ENCODE assay signal across 11 cellular contexts in genomic region chr3:31196881-31197364, GRCh38.
DNase-seq lines count a peak whose midpoint lies in the region; ATAC-seq, FAIRE-seq and TF ChIP-seq lines count a peak whose summit lies in the region.
"Had no signal": no experiment of that assay in that cellular context is flagged by ENCODE, and none has a peak within 500 bp of the region (broad histone marks: within the 10 kb centered on the region; RNA-seq: fewer than 3 reads in every experiment).

No MANE protein-coding gene starts in this region.

- H3K4me3 ChIP-seq in lower leg skin (ENCODE audit: low read depth, poor library complexity, severe bottlenecking) = no peak overlapping the region

- no peak for FAIRE-seq in D721Med (lab: Jason Lieb, UNC)
- FAIRE-seq: A204.1 had no signal

- intact Hi-C loops in Right ventricle myocardium inferior (cut with DNase I) (no loop called here), cardiac septum (cut with DNase I) (no loop called here), lower leg skin (cut with DNase I; ENCODE audit: low total_unique reads) (no loop called here)

- 28% methylated on average over 7 of the region's 7 CpGs for WGBS in lower leg skin, 2 donors

- TF ChIP-seq POLR2A in lower leg skin (IDR thresholded peaks at IDR 0.05) = no peak

- peak overlapping the region; percentile 42 for H3K27ac ChIP-seq in epithelial cell of prostate

- ATAC-seq in Right ventricle myocardium inferior = peak; percentile 76
- ATAC-seq in GM21717 (IDR thresholded peaks at IDR 0.05; ENCODE audit: unreplicated experiment) = no peak

- DNase-seq in Right ventricle myocardium inferior (ENCODE audit: missing footprints) = peak; percentile 77
- DNase-seq in cardiac septum (ENCODE audit: low spot score) = no peak
- peak; percentile 80 for DNase-seq in epithelial cell of prostate (ENCODE audit: low read depth, low spot score)
- DNase-seq in lower leg skin (ENCODE audit: low spot score in 2 of 2) = peak; percentile 78 to 88
- no peak for DNase-seq in KG1 (lab: John Stamatoyannopoulos, UW)
- no peak for DNase-seq in D721Med (ENCODE audit: insufficient read length, low spot score)
- DNase-seq in islet precursor cell = no peak
- DNase-seq: activated gamma-delta T cell treated with Interleukin-2 at 50 U/mL for 16 hours, nephron progenitor cell had no signal

- TF ChIP-seq CTCF in lower leg skin (IDR thresholded peaks at IDR 0.05) (no peak), D721Med (IDR thresholded peaks at IDR 0.05; ENCODE audit: insufficient read depth, missing control alignments) (no peak)

Comparison
In these comparisons a context has a peak if more than half of its experiments do, and no peak if none do; other contexts are left out.
1. DNase-seq: peak in Right ventricle myocardium inferior (single experiment), epithelial cell of prostate (single experiment) and lower leg skin (2 of 2); none in cardiac septum (single experiment), KG1 (single experiment), D721Med (single experiment) and islet precursor cell (single experiment).